In the genomic region with DNA sequence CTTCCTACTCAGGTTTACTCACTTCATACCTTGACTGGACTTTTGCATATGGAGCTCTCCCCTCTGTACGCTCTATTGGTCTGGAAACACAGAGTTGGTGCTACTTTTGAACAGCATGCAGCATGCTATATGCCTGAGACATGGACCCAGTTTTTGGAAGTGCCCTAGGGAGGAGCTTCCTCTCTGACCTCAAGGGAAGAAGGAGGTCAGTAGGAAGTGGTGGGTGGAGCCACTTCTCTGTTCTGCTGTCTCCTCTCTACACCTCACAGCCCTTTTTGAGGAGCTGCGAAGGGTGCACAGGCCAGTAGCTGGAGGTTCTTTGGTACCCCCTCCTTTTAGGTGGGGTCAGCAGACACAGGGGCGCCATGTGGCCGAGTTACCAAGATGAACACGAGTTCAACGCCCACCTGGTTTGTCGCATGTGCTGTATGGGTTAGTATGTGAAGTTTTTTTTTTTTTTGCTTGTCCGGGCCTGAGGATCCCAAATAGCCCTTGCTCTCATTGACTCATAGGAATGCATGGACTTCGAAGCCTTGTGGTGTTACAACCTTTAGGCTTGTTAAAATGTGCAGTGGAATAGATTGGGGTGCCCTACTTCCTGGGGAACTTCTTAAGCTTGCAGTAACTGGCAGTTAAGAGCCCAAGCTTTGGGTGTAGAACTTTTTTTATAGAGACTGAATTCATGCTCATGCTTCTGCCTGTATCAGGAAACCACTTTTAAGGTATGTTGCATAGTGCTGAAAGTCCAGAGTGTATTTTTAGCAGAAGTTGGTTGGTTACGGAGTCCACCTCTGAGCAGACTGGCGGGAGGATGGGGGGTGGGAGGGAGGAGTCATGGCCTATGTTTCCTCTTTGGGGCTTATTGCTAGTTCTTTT, we compare ENCODE assay signal across 1 cellular context.
TF ChIP-seq lines count a peak whose summit lies in the region.

No MANE protein-coding gene starts in this region.

TF ChIP-seq in SK-N-SH, 30 proteins besides CTCF, POLR2A, EP300 and RAD21 (continued from another document):
- TF ChIP-seq TAF1 (IDR thresholded peaks at IDR 0.05; ENCODE audit: borderline replicate concordance, low read depth, low read length) (no peak), RFX5 (IDR thresholded peaks at IDR 0.05; ENCODE audit: low read length) (no peak), NFIC (IDR thresholded peaks at IDR 0.05; ENCODE audit: borderline replicate concordance) (no peak)
